In the genomic region with DNA sequence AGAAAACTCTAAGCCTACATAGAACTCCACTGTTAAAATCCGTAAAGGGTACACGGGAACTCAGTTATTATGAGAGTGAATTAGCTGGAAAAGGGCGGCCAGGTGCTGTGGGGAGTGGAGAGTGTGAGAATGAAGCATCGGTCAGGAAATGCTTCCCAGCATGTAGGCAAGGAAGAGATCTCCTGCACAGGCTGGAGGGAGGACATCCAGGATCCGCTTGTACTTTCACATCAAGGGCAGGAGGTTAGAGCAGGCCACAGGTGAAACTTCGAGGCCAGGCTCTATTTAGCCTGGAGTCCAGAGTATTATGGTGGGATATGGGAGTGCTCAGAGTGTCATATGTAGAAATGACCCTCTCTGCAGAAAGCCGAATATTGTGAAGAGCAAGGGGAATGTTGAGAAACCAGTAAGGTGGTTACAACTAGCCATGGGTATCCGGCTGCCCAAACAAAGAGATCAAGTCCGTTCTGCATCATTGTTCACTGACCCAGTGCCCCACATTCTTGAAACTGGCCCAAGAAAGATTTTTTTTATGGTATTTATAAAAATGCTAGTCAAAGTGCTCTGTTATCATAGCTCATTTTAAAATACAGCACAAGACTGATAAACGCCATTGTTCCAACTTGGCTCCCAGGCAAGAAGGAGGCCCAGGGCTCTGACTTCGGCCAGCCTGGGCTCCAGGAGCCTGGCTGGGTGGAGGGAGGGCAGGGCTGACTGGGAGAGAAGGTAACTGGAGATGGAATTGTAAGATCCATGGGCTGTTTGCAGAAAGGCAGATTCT, we compare ENCODE assay signal across 15 cellular contexts.
DNase-seq lines count a peak whose midpoint lies in the region; ATAC-seq and TF ChIP-seq lines count a peak whose summit lies in the region.
"Had no signal": no experiment of that assay in that cellular context is flagged by ENCODE, and none has a peak within 500 bp of the region (broad histone marks: within the 10 kb centered on the region; RNA-seq: fewer than 3 reads in every experiment).

No MANE protein-coding gene starts in this region.

- H3K4me1 Mint-ChIP-seq in activated T-cell treated with anti-CD3 and anti-CD28 coated beads, Interleukin-2, amount 50 U/mL, for 72 hours (ENCODE audit: low read depth), result peaks cover 67% of the 10 kb centered on the region

- no peaks in the 10 kb centered on the region for H4K20me1 ChIP-seq in smooth muscle cell (ENCODE audit: low read depth)

- H3K9me3 Mint-ChIP-seq in activated T-cell treated with anti-CD3 and anti-CD28 coated beads, Interleukin-2, amount 50 U/mL, for 72 hours, result peaks cover 4 to 6% of the 10 kb centered on the region in 2 donors

- H3K4me3 Mint-ChIP-seq in activated T-cell treated with anti-CD3 and anti-CD28 coated beads, Interleukin-2, amount 50 U/mL, for 72 hours, result no peak overlapping the region

- H3K27ac ChIP-seq in adrenal gland (peak overlapping the region in 4 of 5 donors; percentile 41 to 76 (median 56)), smooth muscle cell (ENCODE audit: low read depth) (peak overlapping the region; percentile 78)
- H3K27ac ChIP-seq: 22Rv1, SJCRH30, tibial artery had no signal

- H3K27ac Mint-ChIP-seq in activated T-cell treated with anti-CD3 and anti-CD28 coated beads, Interleukin-2, amount 50 U/mL, for 72 hours, result peak overlapping the region; percentile 0

- peak overlapping the region; percentile 82 for H2AFZ ChIP-seq in smooth muscle cell (ENCODE audit: low read depth)

- DNase-seq in activated T-cell treated with anti-CD3 and anti-CD28 coated beads, Interleukin-2, amount 50 U/mL, for 72 hours, result no peak
- no peak for DNase-seq in activated T-cell treated with anti-CD3 and anti-CD28 coated beads, Interleukin-2, amount 50 U/mL, for 48 hours
- DNase-seq in adrenal gland (peak in 1 of 7 donors; percentile 25), kidney glomerular epithelial cell (lab: John Stamatoyannopoulos, UW) (peak; percentile 89), smooth muscle cell (lab: John Stamatoyannopoulos, UW; ENCODE audit: unreplicated experiment) (no peak), NK-92 (lab: John Stamatoyannopoulos, UW; ENCODE audit: unreplicated experiment) (no peak), RPMI8226 (no peak)
- DNase-seq: activated CD8-positive, alpha-beta memory T cell treated with anti-CD3 and anti-CD28 coated beads, Interleukin-2, amount 50 U/mL, for 48 hours; COR-L47; NCI-H1930; SJCRH30; tibial artery had no signal

- H3K4me3 ChIP-seq in adrenal gland (no peak overlapping the region), smooth muscle cell (no peak overlapping the region)
- H3K4me3 ChIP-seq: gastroesophageal sphincter, SJCRH30, tibial artery had no signal

- 68 to 71% (median 70%) methylated on average over 11 of the region's 11 CpGs for WGBS in adrenal gland, 4 donors
- 74% methylated on average over 11 of the region's 11 CpGs for WGBS in smooth muscle cell (ENCODE audit: low lambda C conversion rate)

- no peaks in the 10 kb centered on the region for H3K27me3 ChIP-seq in adrenal gland
- H3K27me3 ChIP-seq in smooth muscle cell (ENCODE audit: low read depth), result no peaks in the 10 kb centered on the region
- H3K27me3 ChIP-seq: gastroesophageal sphincter, SJCRH30, tibial artery had no signal

- H3F3A ChIP-seq in smooth muscle cell (ENCODE audit: low read depth), result peaks cover 13% of the 10 kb centered on the region

- peaks cover 0 to 25% of the 10 kb centered on the region in 2 donors for H3K4me1 ChIP-seq in adrenal gland (replicated peaks in 1 of 2)
- H3K4me1 ChIP-seq in smooth muscle cell (ENCODE audit: low read depth), result peaks cover 12% of the 10 kb centered on the region

- TF ChIP-seq CTCF in adrenal gland (IDR thresholded peaks at IDR 0.05), result no peak
- TF ChIP-seq CTCF in smooth muscle cell (IDR thresholded peaks at IDR 0.05; ENCODE audit: borderline replicate concordance, insufficient read depth, poor library complexity, severe bottlenecking), result no peak

- H3K36me3 Mint-ChIP-seq in activated T-cell treated with anti-CD3 and anti-CD28 coated beads, Interleukin-2, amount 50 U/mL, for 72 hours (ENCODE audit: insufficient read depth in 2 of 2), result peaks cover 0 to 2% of the 10 kb centered on the region in 2 donors

- ATAC-seq in activated T-cell treated with anti-CD3 and anti-CD28 coated beads, Interleukin-2, amount 50 U/mL, for 72 hours (replicated peaks in 1 of 2), result no peak
- ATAC-seq in GM21360 (IDR thresholded peaks at IDR 0.05; ENCODE audit: unreplicated experiment), result no peak

- intact Hi-C loops in adrenal gland (cut with DNase I), result no loop called here

- no peaks in the 10 kb centered on the region for H3K9me3 ChIP-seq in adrenal gland (replicated peaks in 1 of 3)
- H3K9me3 ChIP-seq in smooth muscle cell (replicated peaks; ENCODE audit: low read depth), result no peaks in the 10 kb centered on the region
- H3K9me3 ChIP-seq: gastroesophageal sphincter, SJCRH30, tibial artery had no signal

- TF ChIP-seq POLR2A in adrenal gland (IDR thresholded peaks at IDR 0.05), result no peak

- H3K27me3 Mint-ChIP-seq in activated T-cell treated with anti-CD3 and anti-CD28 coated beads, Interleukin-2, amount 50 U/mL, for 72 hours (ENCODE audit: low read depth), result no peaks in the 10 kb centered on the region

- peak overlapping the region; percentile 58 for H3K4me2 ChIP-seq in smooth muscle cell

- H3K79me2 ChIP-seq in smooth muscle cell (ENCODE audit: low read depth), result no peaks in the 10 kb centered on the region

- no peaks in the 10 kb centered on the region for H3K36me3 ChIP-seq in adrenal gland (replicated peaks in 1 of 2)
- H3K36me3 ChIP-seq in smooth muscle cell (ENCODE audit: low read depth), result no peaks in the 10 kb centered on the region
- H3K36me3 ChIP-seq: gastroesophageal sphincter, SJCRH30, tibial artery had no signal

- H3K9ac ChIP-seq in smooth muscle cell (ENCODE audit: low read depth), result peak overlapping the region; percentile 3
